ENCODE assay signal across 28 cellular contexts in genomic region chr6:50443144-50443543, GRCh38.
"Had no signal": no experiment of that assay in that cellular context is flagged by ENCODE, and none has a peak within 500 bp of the region (broad histone marks: within the 10 kb centered on the region; RNA-seq: fewer than 3 reads in every experiment).

No MANE protein-coding gene starts in this region.

- DNase-seq: colonic mucosa; cortex of kidney; dermis blood vessel endothelial cell; dorsolateral prefrontal cortex; effector CD4-positive, alpha-beta T cell; effector CD8-positive, alpha-beta T cell; effector memory CD4-positive, alpha-beta T cell; effector memory CD8-positive, alpha-beta T cell; endodermal cell; erythroblast; esophagus squamous epithelium; foreskin fibroblast; foreskin keratinocyte; foreskin melanocyte; gastrocnemius medialis; glutamatergic neuron; head of caudate nucleus; heart left ventricle; heart right ventricle had no signal

- FAIRE-seq: colon, endometrium, endothelial cell of umbilical vein, frontal cortex had no signal

- H3K27me3 ChIP-seq: colonic mucosa, dorsolateral prefrontal cortex, esophagus muscularis mucosa, esophagus squamous epithelium, foreskin keratinocyte, gastrocnemius medialis, gastroesophageal sphincter, heart left ventricle, heart right ventricle had no signal

- H3K4me3 ChIP-seq: colonic mucosa, coronary artery, dorsolateral prefrontal cortex, esophagus muscularis mucosa, esophagus squamous epithelium, gastrocnemius medialis, gastroesophageal sphincter, heart left ventricle, heart right ventricle had no signal

- H3K9me3 ChIP-seq: colonic mucosa, esophagus muscularis mucosa, esophagus squamous epithelium, gastrocnemius medialis, gastroesophageal sphincter, heart left ventricle had no signal

- H3K27ac ChIP-seq: colonic mucosa, coronary artery, dorsolateral prefrontal cortex, epithelial cell of prostate, esophagus muscularis mucosa, esophagus squamous epithelium, foreskin keratinocyte, gastrocnemius medialis, gastroesophageal sphincter, heart left ventricle, heart right ventricle had no signal

- H3K36me3 ChIP-seq: colonic mucosa, esophagus muscularis mucosa, esophagus squamous epithelium, gastrocnemius medialis, gastroesophageal sphincter, heart left ventricle, heart right ventricle had no signal

- H3K4me1 ChIP-seq: colonic mucosa, esophagus muscularis mucosa, esophagus squamous epithelium, foreskin keratinocyte, gastrocnemius medialis, gastroesophageal sphincter, heart left ventricle, heart right ventricle had no signal

- ATAC-seq: effector memory CD8-positive, alpha-beta T cell; esophagus mucosa; foreskin keratinocyte; gastrocnemius medialis; gastroesophageal sphincter; heart left ventricle; heart right ventricle had no signal
